Comparison of ENCODE assay signal across 8 cellular contexts in the genomic region with DNA sequence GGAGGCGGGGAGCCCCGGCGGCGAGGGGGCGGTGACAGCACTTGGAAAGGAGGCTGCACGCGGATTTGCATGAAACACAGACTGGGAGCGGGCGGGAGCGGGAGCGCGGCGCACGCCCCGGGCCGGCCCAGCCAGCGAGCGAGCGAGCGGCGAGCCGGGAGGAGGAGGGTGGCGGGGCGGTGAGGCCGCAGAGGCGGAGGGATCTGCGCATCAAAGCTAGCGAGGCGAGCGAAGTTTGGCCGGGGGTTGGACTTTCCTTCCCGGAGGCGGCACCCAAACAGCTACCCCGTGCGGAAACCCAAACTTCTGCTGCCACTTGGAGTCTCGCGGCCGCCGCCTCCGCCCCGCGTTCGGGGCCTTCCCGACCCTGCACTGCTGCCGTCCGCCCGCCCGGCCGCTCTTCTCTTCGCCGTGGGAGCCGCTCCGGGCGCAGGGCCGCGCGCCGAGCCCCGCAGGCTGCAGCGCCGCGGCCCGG. TPM values are rescaled to one million over a fixed set of nuclear protein-coding genes. Genes with fewer than 3 reads are reported as not detected.
DNase-seq lines count a peak whose midpoint lies in the region; ATAC-seq lines count a peak whose summit lies in the region.

A gene (plus strand): TSS at position 72 of the 475 bp plus-strand sequence. CDS start 553 bp downstream, outside the sequence.

- peak within 1 kb of the TSS; percentile 96 to 97 for H3K4me3 Mint-ChIP-seq in effector memory CD8-positive, alpha-beta T cell
- H3K4me3 Mint-ChIP-seq in memory B cell: peak within 1 kb of the TSS; percentile 98

- peaks cover 28% of the 10 kb centered on the region for H3K36me3 Mint-ChIP-seq in effector memory CD8-positive, alpha-beta T cell (ENCODE audit: insufficient read depth)
- H3K36me3 Mint-ChIP-seq in memory B cell: peaks cover 7% of the 10 kb centered on the region

- peak within 1 kb of the TSS; percentile 95 to 97 for H3K27ac Mint-ChIP-seq in effector memory CD8-positive, alpha-beta T cell
- peak within 1 kb of the TSS; percentile 96 for H3K27ac Mint-ChIP-seq in memory B cell

- POLR2A ChIA-PET in activated CD8-positive, alpha-beta memory T cell treated with anti-CD3 and anti-CD28 coated beads for 36 hours (lab: Charles Lee): interaction anchor here (0.7 to 2.0 kb wide), 4 partner anchors 8 to 41 kb away, joined by 3 to 5 read pairs (median 4); no protein-coding TSS in a partner anchor

- CTCF ChIA-PET in activated CD8-positive, alpha-beta memory T cell treated with anti-CD3 and anti-CD28 coated beads for 36 hours (lab: Charles Lee): interaction anchor here (0.8 to 6.8 kb wide), 5 partner anchors 15 to 118 kb away, joined by 3 to 31 read pairs (median 3); no protein-coding TSS in a partner anchor

- H3K9me3 Mint-ChIP-seq in effector memory CD8-positive, alpha-beta T cell: no peaks in the 10 kb centered on the region
- no peaks in the 10 kb centered on the region for H3K9me3 Mint-ChIP-seq in memory B cell

- DNase-seq in DMS79 treated with DMSO at 0.1 percent for 48 hours (lab: John Stamatoyannopoulos, UW): peak; percentile 14
- DNase-seq in DMS79 (lab: John Stamatoyannopoulos, UW): no peak
- DNase-seq in NCI-H526 (lab: John Stamatoyannopoulos, UW): peak; percentile 39 to 93
- peak; percentile 65 to 68 (median 65) for DNase-seq in effector memory CD8-positive, alpha-beta T cell
- peak; percentile 76 to 81 for DNase-seq in memory B cell (ENCODE audit: low spot score in 2 of 2)
- DNase-seq in stimulated activated CD8-positive, alpha-beta memory T cell treated with anti-CD3 and anti-CD28 coated beads, Interleukin-12 subunit alpha, Interleukin-12 subunit beta, amount 100 ng/mL, for 1 hour (ENCODE audit: low read depth): peak; percentile 47

- peaks cover 49 to 55% of the 10 kb centered on the region in 2 donors for H3K4me1 Mint-ChIP-seq in effector memory CD8-positive, alpha-beta T cell (ENCODE audit: low read depth in 2 of 2)
- H3K4me1 Mint-ChIP-seq in memory B cell: peaks cover 47% of the 10 kb centered on the region

- ATAC-seq in HG02852 (IDR thresholded peaks at IDR 0.05; ENCODE audit: unreplicated experiment) (peak; percentile 55), memory B cell (ENCODE audit: low read depth) (peak; percentile 68)
- ATAC-seq in effector memory CD8-positive, alpha-beta T cell (replicated peaks): peak; percentile 62

- no peaks in the 10 kb centered on the region for H3K27me3 Mint-ChIP-seq in effector memory CD8-positive, alpha-beta T cell
- H3K27me3 Mint-ChIP-seq in memory B cell: no peaks in the 10 kb centered on the region

RNA-seq across cellular contexts. Expression of the gene that starts here (rescaled TPM):
- total RNA-seq in activated CD8-positive, alpha-beta memory T cell treated with anti-CD3 and anti-CD28 coated beads for 36 hours: 10 to 100 TPM; 28.7 to 31.0 TPM
